Comparison of ENCODE assay signal across 8 cellular contexts in genomic region chr2:207617011-207617671, GRCh38. TPM values are rescaled to one million over a fixed set of nuclear protein-coding genes. Genes with fewer than 3 reads are reported as not detected.
DNase-seq lines count a peak whose midpoint lies in the region; ATAC-seq, FAIRE-seq and TF ChIP-seq lines count a peak whose summit lies in the region.
"Had no signal": no experiment of that assay in that cellular context is flagged by ENCODE, and none has a peak within 500 bp of the region (broad histone marks: within the 10 kb centered on the region; RNA-seq: fewer than 3 reads in every experiment).

No MANE protein-coding gene starts in this region.

- H3K27ac Mint-ChIP-seq in stimulated activated naive CD8-positive, alpha-beta T cell treated with anti-CD3 and anti-CD28 coated beads, Interleukin-15, amount 100 ng/mL, for 72 hours: peak overlapping the region; percentile 1 to 10

- no peak for ATAC-seq in stimulated activated naive CD8-positive, alpha-beta T cell treated with anti-CD3 and anti-CD28 coated beads, Interleukin-15, amount 100 ng/mL, for 72 hours
- no peak for ATAC-seq in HG03196 (IDR thresholded peaks at IDR 0.05; ENCODE audit: unreplicated experiment)

- TF ChIP-seq CTCF in astrocyte of the spinal cord (IDR thresholded peaks at IDR 0.05; ENCODE audit: low read depth, low read length) (no peak), kidney (IDR thresholded peaks at IDR 0.05; ENCODE audit: borderline replicate concordance, extremely low read depth, insufficient read depth) (no peak)

- intact Hi-C loops in kidney (cut with DNase I): no loop called here

- H3K27me3 Mint-ChIP-seq in stimulated activated naive CD8-positive, alpha-beta T cell treated with anti-CD3 and anti-CD28 coated beads, Interleukin-15, amount 100 ng/mL, for 72 hours: no peaks in the 10 kb centered on the region

- H3K4me1 ChIP-seq in kidney (ENCODE audit: control insufficient read depth in 1 of 2, insufficient read depth in 1 of 2, low read depth in 1 of 2, low read length in 2 of 2): peaks cover 0 to 2% of the 10 kb centered on the region in 2 donors

- peaks cover 37% of the 10 kb centered on the region for H3K4me1 Mint-ChIP-seq in stimulated activated naive CD8-positive, alpha-beta T cell treated with anti-CD3 and anti-CD28 coated beads, Interleukin-15, amount 100 ng/mL, for 72 hours

- FAIRE-seq in kidney (lab: Jason Lieb, UNC): no peak

- H3K9me3 Mint-ChIP-seq in stimulated activated naive CD8-positive, alpha-beta T cell treated with anti-CD3 and anti-CD28 coated beads, Interleukin-15, amount 100 ng/mL, for 72 hours: no peaks in the 10 kb centered on the region

- peak; percentile 63 for DNase-seq in HPDE6-E6E7 (ENCODE audit: extremely low spot score)
- peak; percentile 91 for DNase-seq in astrocyte of the spinal cord (ENCODE audit: low read depth, low spot score)
- DNase-seq in kidney: no peak
- no peak for DNase-seq in stimulated activated naive CD8-positive, alpha-beta T cell treated with anti-CD3 and anti-CD28 coated beads, Interleukin-15, amount 100 ng/mL, for 72 hours
- no peak for DNase-seq in NCI-H526 (lab: John Stamatoyannopoulos, UW)
- DNase-seq in OCI-M1 (lab: John Stamatoyannopoulos, UW): no peak
- DNase-seq: activated naive CD4-positive, alpha-beta T cell had no signal

- peak overlapping the region; percentile 45 to 53 for H3K27ac ChIP-seq in kidney (ENCODE audit: low read depth in 2 of 2, low read length in 2 of 2)

- no peaks in the 10 kb centered on the region for H3K9me3 ChIP-seq in kidney (ENCODE audit: control insufficient read depth in 1 of 2, low read length in 2 of 2)

- H3K36me3 ChIP-seq in kidney (ENCODE audit: control insufficient read depth in 1 of 2, insufficient read depth in 2 of 2, low read length in 2 of 2): peaks cover 5% of the 10 kb centered on the region in 2 donors

- H3K4me3 ChIP-seq in astrocyte of the spinal cord (ENCODE audit: low read depth, low read length): no peak overlapping the region
- H3K4me3 ChIP-seq in kidney (ENCODE audit: low read length in 2 of 2): no peak overlapping the region

- no peak overlapping the region for H3K4me3 Mint-ChIP-seq in stimulated activated naive CD8-positive, alpha-beta T cell treated with anti-CD3 and anti-CD28 coated beads, Interleukin-15, amount 100 ng/mL, for 72 hours

- in situ Hi-C loops in astrocyte of the spinal cord (cut with HindIII; ENCODE audit: low sequenced_read_pairs): no loop called here

- no peak overlapping the region for H3K9ac ChIP-seq in kidney (ENCODE audit: low read length in 2 of 2)

RNA-seq across cellular contexts. Expression of gene METTL21A, which starts 8.1 kb away (rescaled TPM):
- 10.7 TPM for total RNA-seq in kidney
- polyA plus RNA-seq in kidney (ENCODE audit: insufficient read depth, low read depth, low replicate concordance): 17.4 TPM

Comparison
In these comparisons a context has a peak if more than half of its experiments do, and no peak if none do; other contexts are left out.
1. DNase-seq: peak in HPDE6-E6E7 (single experiment) and astrocyte of the spinal cord (single experiment); none in kidney (single experiment), stimulated activated naive CD8-positive, alpha-beta T cell treated with anti-CD3 and anti-CD28 coated beads, Interleukin-15, amount 100 ng/mL, for 72 hours (0 of 2), NCI-H526 (0 of 2) and OCI-M1 (single experiment).